Comparison of ENCODE assay signal across 9 cellular contexts in the genomic region with DNA sequence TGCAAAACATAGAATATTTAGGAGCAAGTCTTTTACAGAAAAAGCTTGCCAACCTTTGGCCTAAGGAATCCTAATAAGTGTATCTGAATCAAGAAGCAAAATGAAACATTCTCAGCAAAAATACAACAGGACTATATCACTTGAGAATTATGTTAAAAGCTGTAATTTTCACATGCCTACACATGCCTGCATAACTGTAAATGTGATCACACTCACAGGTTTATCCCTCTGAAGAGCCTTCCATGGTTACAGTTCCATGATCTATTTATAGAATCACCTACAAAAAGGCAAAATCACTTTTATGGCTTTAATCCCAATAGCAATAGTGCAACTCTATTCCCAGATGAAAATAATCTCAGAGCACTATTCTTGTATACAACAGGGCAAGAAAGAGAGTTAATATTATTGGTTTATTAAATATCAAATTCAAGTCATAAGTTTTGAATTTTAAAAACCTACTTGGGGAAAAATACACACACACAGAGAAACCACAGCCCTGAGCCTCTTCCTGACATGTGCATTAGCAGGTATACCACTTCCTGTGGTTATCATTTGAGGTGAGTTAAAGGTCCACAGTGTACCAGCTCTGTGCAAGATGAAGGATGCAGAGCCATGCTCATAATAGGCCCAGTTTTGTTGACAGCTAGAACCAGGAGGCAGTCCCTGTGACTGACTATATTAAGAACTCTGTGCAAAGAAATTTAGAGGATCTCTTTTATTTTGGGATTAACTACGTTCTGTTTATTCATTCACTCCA.
DNase-seq lines count a peak whose midpoint lies in the region; ATAC-seq, FAIRE-seq and TF ChIP-seq lines count a peak whose summit lies in the region.
"Had no signal": no experiment of that assay in that cellular context is flagged by ENCODE, and none has a peak within 500 bp of the region (broad histone marks: within the 10 kb centered on the region; RNA-seq: fewer than 3 reads in every experiment).

No MANE protein-coding gene starts in this region.

- POLR2A ChIA-PET in HCT116 (lab: Charles Lee), result no interaction called here

- H3K9ac ChIP-seq in HCT116 (ENCODE audit: low read length), result no peak overlapping the region

- no peaks in the 10 kb centered on the region for H3K27me3 ChIP-seq in HCT116 (ENCODE audit: insufficient read depth, low read length)

- H3K36me3 ChIP-seq in HCT116 (ENCODE audit: control insufficient read depth in 1 of 2, insufficient read depth in 2 of 2, low read length in 2 of 2), result no peaks in the 10 kb centered on the region

- TF ChIP-seq POLR2A in GM12891 (IDR thresholded peaks at IDR 0.05; ENCODE audit: low read depth, low read length) (no peak), HCT116 (IDR thresholded peaks at IDR 0.05; ENCODE audit: borderline replicate concordance, extremely low read depth, insufficient read depth, insufficient read length) (no peak)

- intact Hi-C loops in HCT116 (cut with micrococcal nuclease), result no loop called here

- H3K4me3 ChIP-seq in HCT116 (replicated peaks in 1 of 2; ENCODE audit: low read depth in 1 of 2, low read length in 2 of 2), result no peak overlapping the region

- peak overlapping the region; percentile 17 for H2AFZ ChIP-seq in HCT116 (ENCODE audit: low read depth, low read length, poor library complexity, severe bottlenecking)

- no peak for TF ChIP-seq RAD21 in HCT116 (IDR thresholded peaks at IDR 0.05; ENCODE audit: low read depth)

- no peak overlapping the region for H3K27ac ChIP-seq in HCT116 (ENCODE audit: low read depth, low read length)

- H3K4me1 Mint-ChIP-seq in stimulated activated effector memory CD8-positive, alpha-beta T cell treated with anti-CD3 and anti-CD28 coated beads, Interleukin-12 subunit alpha, Interleukin-12 subunit beta, amount 100 ng/mL, for 72 hours, result peaks cover 34% of the 10 kb centered on the region

- no peak overlapping the region for H3K4me2 ChIP-seq in HCT116 (ENCODE audit: low read length)

- CTCF ChIA-PET in HCT116 (lab: Charles Lee), result no interaction called here

- no peaks in the 10 kb centered on the region for H4K20me1 ChIP-seq in HCT116 (ENCODE audit: insufficient read depth)

- BruUV-seq in HCT116 (replicated peaks; lab: Mats Ljungman, UMichigan), result no TSS peak

- H3K79me2 ChIP-seq in HCT116 (ENCODE audit: insufficient read depth, low read length), result no peaks in the 10 kb centered on the region

- H3K9me2 ChIP-seq in HCT116 (ENCODE audit: insufficient read depth), result no peaks in the 10 kb centered on the region

- H3K4me3 Mint-ChIP-seq in stimulated activated effector memory CD8-positive, alpha-beta T cell treated with anti-CD3 and anti-CD28 coated beads, Interleukin-12 subunit alpha, Interleukin-12 subunit beta, amount 100 ng/mL, for 72 hours, result no peak overlapping the region

- DNase-seq in GM12891 (ENCODE audit: insufficient read length, low spot score) (no peak), HCT116 (ENCODE audit: low read depth, low spot score) (no peak), RCC 7860 (ENCODE audit: low spot score) (no peak), globus pallidus (ENCODE audit: low spot score) (no peak), occipital lobe (lab: John Stamatoyannopoulos, UW) (no peak), kidney glomerular epithelial cell (lab: John Stamatoyannopoulos, UW) (no peak)
- peak; percentile 89 for DNase-seq in central memory CD4-positive, alpha-beta T cell
- DNase-seq in stimulated activated effector memory CD8-positive, alpha-beta T cell treated with anti-CD3 and anti-CD28 coated beads, Interleukin-12 subunit alpha, Interleukin-12 subunit beta, amount 100 ng/mL, for 72 hours (ENCODE audit: low spot score in 2 of 2), result peak; percentile 19 to 61

- H3K36me3 Mint-ChIP-seq in stimulated activated effector memory CD8-positive, alpha-beta T cell treated with anti-CD3 and anti-CD28 coated beads, Interleukin-12 subunit alpha, Interleukin-12 subunit beta, amount 100 ng/mL, for 72 hours, result peaks cover 7% of the 10 kb centered on the region

- H3K9me3 Mint-ChIP-seq in stimulated activated effector memory CD8-positive, alpha-beta T cell treated with anti-CD3 and anti-CD28 coated beads, Interleukin-12 subunit alpha, Interleukin-12 subunit beta, amount 100 ng/mL, for 72 hours, result no peaks in the 10 kb centered on the region

- peak overlapping the region; percentile 63 for H3K27ac Mint-ChIP-seq in stimulated activated effector memory CD8-positive, alpha-beta T cell treated with anti-CD3 and anti-CD28 coated beads, Interleukin-12 subunit alpha, Interleukin-12 subunit beta, amount 100 ng/mL, for 72 hours

- no peak for ATAC-seq in HCT116
- ATAC-seq in stimulated activated effector memory CD8-positive, alpha-beta T cell treated with anti-CD3 and anti-CD28 coated beads, Interleukin-12 subunit alpha, Interleukin-12 subunit beta, amount 100 ng/mL, for 72 hours, result peak; percentile 100

- H3K4me1 ChIP-seq in HCT116 (ENCODE audit: control insufficient read depth in 1 of 2, insufficient read depth in 2 of 2, low read length in 2 of 2), result peaks cover 3 to 6% of the 10 kb centered on the region in 2 experiments; a peak in 1 of 4 replicates

- no peaks in the 10 kb centered on the region for H3K9me3 ChIP-seq in HCT116 (ENCODE audit: control insufficient read depth in 1 of 2, insufficient read depth in 1 of 2, low read depth in 1 of 2, low read length in 2 of 2)

- FAIRE-seq in GM12891 (lab: Jason Lieb, UNC) (peak; percentile 75), RCC 7860 (lab: Jason Lieb, UNC) (peak; percentile 71)
- FAIRE-seq: colon had no signal

- no peak for TF ChIP-seq CTCF in HCT116 (IDR thresholded peaks at IDR 0.05 in 2 of 3, conservative IDR thresholded peaks at IDR 0.05 in 1 of 3; ENCODE audit: borderline replicate concordance in 1 of 3, insufficient read depth in 1 of 3, low read depth in 2 of 3, low read length in 2 of 3)

- RAD21 ChIA-PET in HCT116 (lab: Charles Lee; ENCODE audit: low non-redundant PET in 1 of 2, low total read pairs in 2 of 2, uncharacterized antibody in 2 of 2, unreplicated experiment in 2 of 2), result no interaction called here

TF ChIP-seq in GM12891, 5 proteins besides CTCF, POLR2A, EP300 and RAD21:
- TF ChIP-seq PAX5 (IDR thresholded peaks at IDR 0.05; ENCODE audit: insufficient read depth, low read length, severe bottlenecking) (no peak), POU2F2 (IDR thresholded peaks at IDR 0.05; ENCODE audit: low read depth, low read length) (no peak), POLR2AphosphoS5 (IDR thresholded peaks at IDR 0.05; ENCODE audit: low read depth, low read length) (no peak), SPI1 (IDR thresholded peaks at IDR 0.05; ENCODE audit: low read depth, low read length) (no peak), TAF1 (IDR thresholded peaks at IDR 0.05; ENCODE audit: low read depth, low read length) (no peak)

TF ChIP-seq in HCT116, 20 proteins besides CTCF, POLR2A, EP300 and RAD21:
- no peak for TF ChIP-seq TCF7L2 (IDR thresholded peaks at IDR 0.05; ENCODE audit: borderline replicate concordance, extremely low read depth, insufficient read depth, insufficient read length)
- no peak for TF ChIP-seq EGR1 (IDR thresholded peaks at IDR 0.05; ENCODE audit: low read depth)
- no peak for TF ChIP-seq POLR2AphosphoS5 (IDR thresholded peaks at IDR 0.05; ENCODE audit: low read depth, low read length)
- TF ChIP-seq JUND (IDR thresholded peaks at IDR 0.05), result no peak
- no peak for TF ChIP-seq EZH2phosphoT487 (IDR thresholded peaks at IDR 0.05; ENCODE audit: borderline replicate concordance)
- no peak for TF ChIP-seq ZFX (IDR thresholded peaks at IDR 0.05)
- no peak for TF ChIP-seq CEBPB (IDR thresholded peaks at IDR 0.05; ENCODE audit: low read depth)
- TF ChIP-seq, protein P1, sequence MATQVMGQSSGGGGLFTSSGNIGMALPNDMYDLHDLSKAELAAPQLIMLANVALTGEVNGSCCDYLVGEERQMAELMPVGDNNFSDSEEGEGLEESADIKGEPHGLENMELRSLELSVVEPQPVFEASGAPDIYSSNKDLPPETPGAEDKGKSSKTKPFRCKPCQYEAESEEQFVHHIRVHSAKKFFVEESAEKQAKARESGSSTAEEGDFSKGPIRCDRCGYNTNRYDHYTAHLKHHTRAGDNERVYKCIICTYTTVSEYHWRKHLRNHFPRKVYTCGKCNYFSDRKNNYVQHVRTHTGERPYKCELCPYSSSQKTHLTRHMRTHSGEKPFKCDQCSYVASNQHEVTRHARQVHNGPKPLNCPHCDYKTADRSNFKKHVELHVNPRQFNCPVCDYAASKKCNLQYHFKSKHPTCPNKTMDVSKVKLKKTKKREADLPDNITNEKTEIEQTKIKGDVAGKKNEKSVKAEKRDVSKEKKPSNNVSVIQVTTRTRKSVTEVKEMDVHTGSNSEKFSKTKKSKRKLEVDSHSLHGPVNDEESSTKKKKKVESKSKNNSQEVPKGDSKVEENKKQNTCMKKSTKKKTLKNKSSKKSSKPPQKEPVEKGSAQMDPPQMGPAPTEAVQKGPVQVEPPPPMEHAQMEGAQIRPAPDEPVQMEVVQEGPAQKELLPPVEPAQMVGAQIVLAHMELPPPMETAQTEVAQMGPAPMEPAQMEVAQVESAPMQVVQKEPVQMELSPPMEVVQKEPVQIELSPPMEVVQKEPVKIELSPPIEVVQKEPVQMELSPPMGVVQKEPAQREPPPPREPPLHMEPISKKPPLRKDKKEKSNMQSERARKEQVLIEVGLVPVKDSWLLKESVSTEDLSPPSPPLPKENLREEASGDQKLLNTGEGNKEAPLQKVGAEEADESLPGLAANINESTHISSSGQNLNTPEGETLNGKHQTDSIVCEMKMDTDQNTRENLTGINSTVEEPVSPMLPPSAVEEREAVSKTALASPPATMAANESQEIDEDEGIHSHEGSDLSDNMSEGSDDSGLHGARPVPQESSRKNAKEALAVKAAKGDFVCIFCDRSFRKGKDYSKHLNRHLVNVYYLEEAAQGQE (IDR thresholded peaks at IDR 0.05; ENCODE audit: low read depth), result no peak

Comparison
In these comparisons a context has a peak if more than half of its experiments do, and no peak if none do; other contexts are left out.
1. DNase-seq: peak in central memory CD4-positive, alpha-beta T cell (single experiment) and stimulated activated effector memory CD8-positive, alpha-beta T cell treated with anti-CD3 and anti-CD28 coated beads, Interleukin-12 subunit alpha, Interleukin-12 subunit beta, amount 100 ng/mL, for 72 hours (2 of 2); none in GM12891 (single experiment), HCT116 (single experiment), RCC 7860 (single experiment), globus pallidus (single experiment), occipital lobe (single experiment) and kidney glomerular epithelial cell (single experiment).